In genomic region chr15:41804361-41804760, GRCh38 we compare ENCODE assay signal across 15 cellular contexts. TPM values are rescaled to one million over a fixed set of nuclear protein-coding genes. Genes with fewer than 3 reads are reported as not detected.
DNase-seq lines count a peak whose midpoint lies in the region; ATAC-seq and TF ChIP-seq lines count a peak whose summit lies in the region.
"Had no signal": no experiment of that assay in that cellular context is flagged by ENCODE, and none has a peak within 500 bp of the region (broad histone marks: within the 10 kb centered on the region; RNA-seq: fewer than 3 reads in every experiment).

No MANE protein-coding gene starts in this region.

- H4K20me1 ChIP-seq in Loucy (ENCODE audit: insufficient read depth, low read length, poor library complexity, severe bottlenecking) = no peaks in the 10 kb centered on the region

- peaks cover 8 to 10% (median 9%) of the 10 kb centered on the region in 3 donors for H3K4me1 Mint-ChIP-seq in T-cell
- H3K4me1 Mint-ChIP-seq: memory B cell had no signal

- H3K36me3 Mint-ChIP-seq in T-cell = peaks cover 8% of the 10 kb centered on the region

- H3K9ac ChIP-seq in Loucy (ENCODE audit: low read depth, low read length, poor library complexity, severe bottlenecking) = peak overlapping the region; percentile 50

- intact Hi-C loops in esophagus squamous epithelium (cut with DNase I) = no loop called here
- intact Hi-C loops in sigmoid colon (cut with DNase I) = no loop called here

- H3K27ac ChIP-seq in esophagus squamous epithelium (peak overlapping the region; percentile 81 to 88 (median 87)), sigmoid colon (peak overlapping the region; percentile 20 to 80 (median 51))

- H3K27me3 Mint-ChIP-seq in T-cell = no peaks in the 10 kb centered on the region
- H3K27me3 Mint-ChIP-seq: memory B cell had no signal

- H3K9me3 ChIP-seq in Loucy (ENCODE audit: insufficient read depth, low read depth, low read length) (no peaks in the 10 kb centered on the region), esophagus squamous epithelium (no peaks in the 10 kb centered on the region), sigmoid colon (no peaks in the 10 kb centered on the region)
- H3K9me3 ChIP-seq: stomach had no signal

- H3K79me2 ChIP-seq in Loucy (ENCODE audit: insufficient read depth, low read length) = no peaks in the 10 kb centered on the region

- no peak for TF ChIP-seq EP300 in sigmoid colon (IDR thresholded peaks at IDR 0.05)

- peak overlapping the region; percentile 51 to 82 for H3K27ac Mint-ChIP-seq in T-cell
- H3K27ac Mint-ChIP-seq: memory B cell had no signal

- no peaks in the 10 kb centered on the region for H3K9me3 Mint-ChIP-seq in T-cell
- H3K9me3 Mint-ChIP-seq: memory B cell had no signal

- no peaks in the 10 kb centered on the region for H3K9me2 ChIP-seq in Loucy (replicated peaks; ENCODE audit: low read depth, low read length)

- no peak overlapping the region for H2AFZ ChIP-seq in Loucy (ENCODE audit: low read length)

- TF ChIP-seq CTCF in Loucy (conservative IDR thresholded peaks at IDR 0.05; ENCODE audit: low read length) (no peak), esophagus squamous epithelium (IDR thresholded peaks at IDR 0.05) (no peak), sigmoid colon (IDR thresholded peaks at IDR 0.05) (no peak)

- ATAC-seq in T-cell (replicated peaks in 1 of 4) = no peak

- no peak overlapping the region for H3K4me3 ChIP-seq in Loucy (ENCODE audit: low read length, poor library complexity, severe bottlenecking)
- H3K4me3 ChIP-seq in esophagus squamous epithelium = no peak overlapping the region
- H3K4me3 ChIP-seq in sigmoid colon = no peak overlapping the region
- H3K4me3 ChIP-seq: stomach had no signal

- POLR2A ChIA-PET in T-cell (lab: Charles Lee) = no interaction called here

- no peaks in the 10 kb centered on the region for H3F3A ChIP-seq in Loucy (ENCODE audit: low read depth)

- peaks cover 29% of the 10 kb centered on the region; the same call in 1 of the 2 replicates for H3K36me3 ChIP-seq in Loucy (ENCODE audit: insufficient read depth, low read length)
- peaks cover 0 to 31% (median 5%) of the 10 kb centered on the region in 3 donors for H3K36me3 ChIP-seq in esophagus squamous epithelium
- H3K36me3 ChIP-seq in sigmoid colon = peaks cover 0 to 27% (median 10%) of the 10 kb centered on the region in 4 donors

- H3K4me1 ChIP-seq in Loucy (ENCODE audit: insufficient read depth, low read length, poor library complexity, severe bottlenecking) = peaks cover 10% of the 10 kb centered on the region
- peaks cover 29 to 84% (median 52%) of the 10 kb centered on the region in 3 donors for H3K4me1 ChIP-seq in esophagus squamous epithelium
- peaks cover 0 to 32% (median 19%) of the 10 kb centered on the region in 4 donors for H3K4me1 ChIP-seq in sigmoid colon

- WGBS in esophagus squamous epithelium, 2 donors = 21 to 37% methylated on average over 2 of the region's 2 CpGs
- 92 to 97% methylated on average over 2 of the region's 2 CpGs for WGBS in sigmoid colon, 2 donors

- no peak overlapping the region for H3K4me3 Mint-ChIP-seq in T-cell
- H3K4me3 Mint-ChIP-seq: memory B cell had no signal

- H3K27me3 ChIP-seq in Loucy (ENCODE audit: insufficient read depth, low read length, poor library complexity, severe bottlenecking) (no peaks in the 10 kb centered on the region), esophagus squamous epithelium (no peaks in the 10 kb centered on the region), sigmoid colon (no peaks in the 10 kb centered on the region)
- H3K27me3 ChIP-seq: stomach had no signal

- H3K4me2 ChIP-seq in Loucy (ENCODE audit: low read depth, low read length, poor library complexity, severe bottlenecking) = no peak overlapping the region

- DNase-seq in T-cell = no peak
- DNase-seq in esophagus squamous epithelium (lab: John Stamatoyannopoulos, UW) = peak; percentile 10
- peak; percentile 50 for DNase-seq in sigmoid colon
- DNase-seq in COLO668 (lab: John Stamatoyannopoulos, UW; ENCODE audit: unreplicated experiment) = no peak
- no peak for DNase-seq in ecto neural progenitor cell (ENCODE audit: low spot score)
- DNase-seq in Kasumi-1 (lab: John Stamatoyannopoulos, UW) = no peak
- DNase-seq: activated CD8-positive, alpha-beta memory T cell treated with anti-CD3 and anti-CD28 coated beads for 24 hours; COR-L47; effector memory CD4-positive, alpha-beta T cell; hippocampal formation; stimulated activated CD4-positive, alpha-beta T cell treated with anti-CD3 and anti-CD28 coated beads, Interleukin-4, amount 100 ng/mL, for 1 hour; stomach; T-helper 2 cell had no signal

- CTCF ChIA-PET in T-cell (lab: Charles Lee) = no interaction called here

- TF ChIP-seq POLR2A in esophagus squamous epithelium (IDR thresholded peaks at IDR 0.05) = no peak
- no peak for TF ChIP-seq POLR2A in sigmoid colon (IDR thresholded peaks at IDR 0.05)

RNA-seq across cellular contexts. Expression of gene JMJD7, which starts 23.5 kb away (rescaled TPM):
- total RNA-seq in T-cell (10 to 100 TPM; 35.8 to 72.7 (median 45.3) TPM), esophagus squamous epithelium (10 to 100 TPM; 20.4 to 36.9 (median 30.5) TPM), sigmoid colon (10 to 100 TPM in 3 of 4 donors, 1 to 10 TPM in 1; 9.7 to 14.0 (median 12.1) TPM)
- 10 to 100 TPM in 2 of 3 donors, 1 to 10 TPM in 1; 9.5 to 12.4 (median 10.2) TPM for polyA plus RNA-seq in sigmoid colon

RNA-seq across cellular contexts. Expression of gene MAPKBP1, which starts 30.1 kb away (rescaled TPM):
- total RNA-seq in T-cell (10 to 100 TPM; 37.0 to 44.8 (median 38.2) TPM), esophagus squamous epithelium (10 to 100 TPM; 18.4 to 37.6 (median 29.8) TPM), sigmoid colon (10 to 100 TPM; 15.0 to 42.7 (median 22.3) TPM)
- 1 to 10 TPM; 2.3 to 9.5 (median 3.0) TPM for polyA plus RNA-seq in sigmoid colon

RNA-seq across cellular contexts. Expression of gene PLA2G4B, which starts 34.3 kb away (rescaled TPM):
- total RNA-seq in T-cell (10 to 100 TPM; 32.0 to 55.8 (median 44.9) TPM), esophagus squamous epithelium (10 to 100 TPM; 26.5 to 58.9 (median 39.7) TPM), sigmoid colon (1 to 10 TPM; 1.6 to 5.3 (median 3.4) TPM)
- polyA plus RNA-seq in sigmoid colon = 1 to 10 TPM in 1 of 3 donors, under 1 TPM in 1, not detected in 1; 0.92 to 6.5 TPM

Comparison
In these comparisons a context has a peak if more than half of its experiments do, and no peak if none do; other contexts are left out.
1. DNase-seq: peak in esophagus squamous epithelium (single experiment) and sigmoid colon (single experiment); none in T-cell (0 of 34), COLO668 (single experiment), ecto neural progenitor cell (single experiment) and Kasumi-1 (0 of 2).
2. RNA of gene PLA2G4B, which starts 34.3 kb away (total RNA-seq): 26.5 to 58.9 TPM in esophagus squamous epithelium and 32.0 to 55.8 TPM in T-cell; 1.6 to 5.3 TPM in sigmoid colon; every median in the first group is over 4 times any median in the second.